1 cellular context compared by ENCODE assay signal in genomic region chr1:154951901-154952657, GRCh38.
TF ChIP-seq lines count a peak whose summit lies in the region.

No MANE protein-coding gene starts in this region.

TF ChIP-seq in H1, 55 proteins besides CTCF, POLR2A, EP300 and RAD21:
- TF ChIP-seq HDAC2 (IDR thresholded peaks at IDR 0.05; ENCODE audit: borderline replicate concordance in 1 of 2, low read depth in 2 of 2, low read length in 2 of 2): no peak
- no peak for TF ChIP-seq CHD7 (IDR thresholded peaks at IDR 0.05; ENCODE audit: insufficient replicate concordance, low read length)
- no peak for TF ChIP-seq JUND (IDR thresholded peaks at IDR 0.05; ENCODE audit: low read length)
- TF ChIP-seq SRF (IDR thresholded peaks at IDR 0.05; ENCODE audit: low read depth, low read length): no peak
- TF ChIP-seq CBX5 (IDR thresholded peaks at IDR 0.05; ENCODE audit: low read depth, low read length): no peak
- TF ChIP-seq CTBP2 (IDR thresholded peaks at IDR 0.05; ENCODE audit: borderline replicate concordance, insufficient read depth, insufficient read length, low read length): no peak
- TF ChIP-seq EGR1 (IDR thresholded peaks at IDR 0.05; ENCODE audit: borderline replicate concordance, low read depth, low read length): no peak
- no peak for TF ChIP-seq SP1 (IDR thresholded peaks at IDR 0.05; ENCODE audit: low read depth, low read length)
- TF ChIP-seq EZH2 (IDR thresholded peaks at IDR 0.05; ENCODE audit: low read depth, low read length, severe bottlenecking): no peak
- TF ChIP-seq, protein P1, sequence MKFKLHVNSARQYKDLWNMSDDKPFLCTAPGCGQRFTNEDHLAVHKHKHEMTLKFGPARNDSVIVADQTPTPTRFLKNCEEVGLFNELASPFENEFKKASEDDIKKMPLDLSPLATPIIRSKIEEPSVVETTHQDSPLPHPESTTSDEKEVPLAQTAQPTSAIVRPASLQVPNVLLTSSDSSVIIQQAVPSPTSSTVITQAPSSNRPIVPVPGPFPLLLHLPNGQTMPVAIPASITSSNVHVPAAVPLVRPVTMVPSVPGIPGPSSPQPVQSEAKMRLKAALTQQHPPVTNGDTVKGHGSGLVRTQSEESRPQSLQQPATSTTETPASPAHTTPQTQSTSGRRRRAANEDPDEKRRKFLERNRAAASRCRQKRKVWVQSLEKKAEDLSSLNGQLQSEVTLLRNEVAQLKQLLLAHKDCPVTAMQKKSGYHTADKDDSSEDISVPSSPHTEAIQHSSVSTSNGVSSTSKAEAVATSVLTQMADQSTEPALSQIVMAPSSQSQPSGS (IDR thresholded peaks at IDR 0.05; ENCODE audit: low read length): no peak
- TF ChIP-seq BRCA1 (IDR thresholded peaks at IDR 0.05; ENCODE audit: low read depth, low read length): no peak
- TF ChIP-seq RXRA (IDR thresholded peaks at IDR 0.05; ENCODE audit: insufficient read depth, low read depth, low read length): no peak
- no peak for TF ChIP-seq GTF2F1 (IDR thresholded peaks at IDR 0.05; ENCODE audit: borderline replicate concordance, low read depth, low read length)
